In genomic region chr11:65497141-65498041, GRCh38 we compare ENCODE assay signal across 8 cellular contexts. TPM values are rescaled to one million over a fixed set of nuclear protein-coding genes. Genes with fewer than 3 reads are reported as not detected.
DNase-seq lines count a peak whose midpoint lies in the region; ATAC-seq and TF ChIP-seq lines count a peak whose summit lies in the region.

No MANE protein-coding gene starts in this region.

- peaks cover 4% of the 10 kb centered on the region; the same call in 1 of the 2 replicates for H3K36me3 ChIP-seq in BJ (ENCODE audit: control insufficient read depth, insufficient read depth, low read length)
- no peaks in the 10 kb centered on the region for H3K36me3 ChIP-seq in colonic mucosa
- peaks cover 4 to 12% of the 10 kb centered on the region in 2 donors for H3K36me3 ChIP-seq in left lung

- no peaks in the 10 kb centered on the region for H3K27me3 ChIP-seq in BJ (ENCODE audit: control insufficient read depth, insufficient read depth, low read length)
- H3K27me3 ChIP-seq in colonic mucosa = no peaks in the 10 kb centered on the region
- no peaks in the 10 kb centered on the region for H3K27me3 ChIP-seq in left lung

- intact Hi-C loops in colonic mucosa (cut with DNase I) (loop anchor here (2.0 kb wide), 1 partner anchor 21 kb away; no protein-coding TSS in a partner anchor), left lung (cut with DNase I) (loop anchor here in 1 of 2 donors (5.0 kb wide), 1 partner anchor 75 kb away; the partner anchor contains the start of gene NEAT1)

- peak overlapping the region; percentile 85 to 100 for H3K9ac ChIP-seq in colonic mucosa (ENCODE audit: low read depth in 2 of 2, low read length in 2 of 2)

- H3K27ac ChIP-seq in colonic mucosa = peak overlapping the region; percentile 99
- peak overlapping the region; percentile 98 to 99 for H3K27ac ChIP-seq in left lung

- peaks cover 15% of the 10 kb centered on the region for H3K4me1 ChIP-seq in colonic mucosa
- H3K4me1 ChIP-seq in left lung = peaks cover 38 to 47% of the 10 kb centered on the region in 2 donors

- DNase-seq in BJ (ENCODE audit: low read depth) (peak; percentile 89), NCI-H524 treated with DMSO at 0.1 percent for 48 hours (lab: John Stamatoyannopoulos, UW) (peak; percentile 84), colonic mucosa (peak; percentile 98), left lung (peak; percentile 98 to 100)
- DNase-seq in activated CD4-positive, alpha-beta T cell treated with anti-CD3 and anti-CD28 coated beads for 4 hours = peak; percentile 98 to 99
- peak; percentile 98 for DNase-seq in stimulated activated CD4-positive, alpha-beta T cell treated with anti-CD3 and anti-CD28 coated beads, Interleukin-2, amount 100 ng/mL, for 4 hours (ENCODE audit: low read depth)

- TF ChIP-seq CTCF in BJ (IDR thresholded peaks at IDR 0.05; ENCODE audit: insufficient read depth, low read depth, low read length) = no peak; the same call in 1 of the 2 replicates
- TF ChIP-seq CTCF in colonic mucosa (IDR thresholded peaks at IDR 0.05) = no peak
- no peak for TF ChIP-seq CTCF in left lung (IDR thresholded peaks at IDR 0.05)

- POLR2A ChIA-PET in BJ (lab: Charles Lee) = interaction anchor here (0.5 to 8.3 kb wide), 13 partner anchors 8 to 139 kb away, joined by 3 to 204 read pairs (median 11); partner anchors contain the start of gene NEAT1

- CTCF ChIA-PET in BJ (lab: Yijun Ruan, JAX) = interaction anchor here (0.6 to 4.7 kb wide), 10 partner anchors 9 to 182 kb away, joined by 3 to 55 read pairs (median 4); no protein-coding TSS in a partner anchor

- ATAC-seq in GM19328 (IDR thresholded peaks at IDR 0.05; ENCODE audit: unreplicated experiment) (peak; percentile 60), HG03460 (IDR thresholded peaks at IDR 0.05; ENCODE audit: unreplicated experiment) (peak; percentile 46), left lung (peak; percentile 74)

- H3K4me3 ChIP-seq in BJ (ENCODE audit: low read depth, low read length) = peak overlapping the region; percentile 63
- peak overlapping the region; percentile 66 for H3K4me3 ChIP-seq in colonic mucosa
- peak overlapping the region; percentile 50 to 77 for H3K4me3 ChIP-seq in left lung

- H3K9me3 ChIP-seq in colonic mucosa (no peaks in the 10 kb centered on the region), left lung (no peaks in the 10 kb centered on the region)

RNA-seq across cellular contexts. Expression of gene MALAT1, which starts 1.5 kb away (rescaled TPM):
- 924 and 1,611 TPM in 2 replicates for polyA plus RNA-seq in BJ (2011; rRNA removed)
- polyA minus RNA-seq in BJ (2011; rRNA and poly(A)+ RNA removed) = 12,707 and 21,303 TPM in 2 replicates
- total RNA-seq in colonic mucosa (1,000 to 10,000 TPM; 4,716 to 6,071 TPM), left lung (over 10,000 TPM; 12,400 to 15,875 TPM)

RNA-seq across cellular contexts. Expression of gene SCYL1, which starts 27.5 kb away (rescaled TPM):
- polyA plus RNA-seq in BJ (2011; rRNA removed) = 81.7 and 134 TPM in 2 replicates
- polyA minus RNA-seq in BJ (2011; rRNA and poly(A)+ RNA removed) = 73.5 and 101 TPM in 2 replicates
- total RNA-seq in colonic mucosa = 10 to 100 TPM; 59.2 to 84.1 TPM
- total RNA-seq in left lung = 10 to 100 TPM; 81.2 to 82.5 TPM

Comparison
In these comparisons a context has a peak if more than half of its experiments do, and no peak if none do; other contexts are left out.
1. Peak in every context shown above with its lines: DNase-seq, ATAC-seq, H3K4me3 ChIP-seq and H3K27ac ChIP-seq.